ENCODE assay signal across 11 cellular contexts in genomic region chr3:126270145-126270811, GRCh38.
DNase-seq lines count a peak whose midpoint lies in the region; ATAC-seq and TF ChIP-seq lines count a peak whose summit lies in the region.
"Had no signal": no experiment of that assay in that cellular context is flagged by ENCODE, and none has a peak within 500 bp of the region (broad histone marks: within the 10 kb centered on the region; RNA-seq: fewer than 3 reads in every experiment).

No MANE protein-coding gene starts in this region.

- TF ChIP-seq CTCF in GM23338 (conservative IDR thresholded peaks at IDR 0.05; ENCODE audit: low read depth in 2 of 2), result no peak
- TF ChIP-seq CTCF in MCF 10A (IDR thresholded peaks at IDR 0.05; ENCODE audit: unreplicated experiment), result no peak
- TF ChIP-seq CTCF in CD8-positive, alpha-beta T cell (IDR thresholded peaks at IDR 0.05), result no peak

- H3K27ac Mint-ChIP-seq in GM23338 (no peak overlapping the region), MCF 10A (ENCODE audit: low read depth, unreplicated experiment) (peak overlapping the region; percentile 95)
- H3K27ac Mint-ChIP-seq in activated CD4-positive, alpha-beta T cell treated with anti-CD3 and anti-CD28 coated beads, Interleukin-2, amount 10 ng/mL, durations not matched to agents 7 days and 5 days, result no peak overlapping the region
- no peak overlapping the region for H3K27ac Mint-ChIP-seq in CD8-positive, alpha-beta T cell
- H3K27ac Mint-ChIP-seq: activated naive CD4-positive, alpha-beta T cell treated with anti-CD3 and anti-CD28 coated beads, Interleukin-2, amount 50 U/mL, for 72 hours had no signal

- H3K9me3 Mint-ChIP-seq in GM23338 (no peaks in the 10 kb centered on the region), MCF 10A (ENCODE audit: unreplicated experiment) (no peaks in the 10 kb centered on the region)
- no peaks in the 10 kb centered on the region for H3K9me3 Mint-ChIP-seq in activated CD4-positive, alpha-beta T cell treated with anti-CD3 and anti-CD28 coated beads, Interleukin-2, amount 10 ng/mL, durations not matched to agents 7 days and 5 days
- H3K9me3 Mint-ChIP-seq in CD8-positive, alpha-beta T cell, result no peaks in the 10 kb centered on the region
- H3K9me3 Mint-ChIP-seq: activated naive CD4-positive, alpha-beta T cell treated with anti-CD3 and anti-CD28 coated beads, Interleukin-2, amount 50 U/mL, for 72 hours had no signal

- ATAC-seq in GM23338 (no peak), right cardiac atrium (peak; percentile 63 to 66), sciatic nerve (peak; percentile 45), GM21825 (IDR thresholded peaks at IDR 0.05; ENCODE audit: unreplicated experiment) (no peak)
- ATAC-seq in CD8-positive, alpha-beta T cell, result no peak
- ATAC-seq: activated naive CD4-positive, alpha-beta T cell treated with anti-CD3 and anti-CD28 coated beads, Interleukin-2, amount 50 U/mL, for 72 hours had no signal

- peak overlapping the region; percentile 30; the same call in 1 of the 2 replicates for H2AFZ ChIP-seq in GM23338

- H3K9me3 ChIP-seq in right cardiac atrium (ENCODE audit: control insufficient read depth, low read length), result no peaks in the 10 kb centered on the region
- no peaks in the 10 kb centered on the region for H3K9me3 ChIP-seq in CD8-positive, alpha-beta T cell (ENCODE audit: low read length)
- H3K9me3 ChIP-seq: BLaER1 treated with 17β-estradiol and CSF1 and Interleukin-3, amounts not matched to agents 10 nM and 100 nM had no signal

- no peaks in the 10 kb centered on the region for H4K20me1 ChIP-seq in GM23338 (replicated peaks; ENCODE audit: insufficient read depth)
- H4K20me1 ChIP-seq: BLaER1 treated with 17β-estradiol and CSF1 and Interleukin-3, amounts not matched to agents 10 nM and 100 nM had no signal

- no peaks in the 10 kb centered on the region; the same call in 1 of the 2 replicates for H3F3A ChIP-seq in GM23338 (replicated peaks; ENCODE audit: low read depth)

- H3K4me3 Mint-ChIP-seq in GM23338 (no peak overlapping the region), MCF 10A (ENCODE audit: unreplicated experiment) (peak overlapping the region; percentile 12)
- H3K4me3 Mint-ChIP-seq in activated CD4-positive, alpha-beta T cell treated with anti-CD3 and anti-CD28 coated beads, Interleukin-2, amount 10 ng/mL, durations not matched to agents 7 days and 5 days, result no peak overlapping the region
- H3K4me3 Mint-ChIP-seq in CD8-positive, alpha-beta T cell, result no peak overlapping the region

- H3K36me3 Mint-ChIP-seq in GM23338 (ENCODE audit: low read depth), result no peaks in the 10 kb centered on the region; the same call in 2 of the 3 replicates
- no peaks in the 10 kb centered on the region for H3K36me3 Mint-ChIP-seq in MCF 10A (ENCODE audit: insufficient read depth, unreplicated experiment)
- H3K36me3 Mint-ChIP-seq in activated CD4-positive, alpha-beta T cell treated with anti-CD3 and anti-CD28 coated beads, Interleukin-2, amount 10 ng/mL, durations not matched to agents 7 days and 5 days (ENCODE audit: low read depth), result no peaks in the 10 kb centered on the region
- H3K36me3 Mint-ChIP-seq in CD8-positive, alpha-beta T cell, result no peaks in the 10 kb centered on the region
- H3K36me3 Mint-ChIP-seq: activated naive CD4-positive, alpha-beta T cell treated with anti-CD3 and anti-CD28 coated beads, Interleukin-2, amount 50 U/mL, for 72 hours had no signal

- no TSS peak for BruUV-seq in MCF 10A (replicated peaks; lab: Mats Ljungman, UMichigan)

- no peaks in the 10 kb centered on the region for H3K79me2 ChIP-seq in GM23338 (replicated peaks; ENCODE audit: insufficient read depth)

- POLR2A ChIA-PET in MCF 10A (lab: Yijun Ruan, JAX), result interaction anchor here (0.8 to 2.5 kb wide), 9 partner anchors 9 to 206 kb away, joined by 3 to 13 read pairs (median 4); partner anchors contain the start of gene ZXDC
- POLR2A ChIA-PET in activated CD4-positive, alpha-beta T cell treated with anti-CD3 and anti-CD28 coated beads, Interleukin-2, amount 10 ng/mL, durations not matched to agents 7 days and 5 days (lab: Charles Lee), result no interaction called here
- POLR2A ChIA-PET in CD8-positive, alpha-beta T cell (lab: Charles Lee), result no interaction called here

- no peaks in the 10 kb centered on the region for H3K9me2 ChIP-seq in GM23338 (ENCODE audit: insufficient read depth)

- no peak overlapping the region for H3K4me2 ChIP-seq in GM23338
- H3K4me2 ChIP-seq: BLaER1 treated with 17β-estradiol and CSF1 and Interleukin-3, amounts not matched to agents 10 nM and 100 nM had no signal

- H3K27ac ChIP-seq in GM23338 (ENCODE audit: low read depth) (no peak overlapping the region), right cardiac atrium (ENCODE audit: low read length) (peak overlapping the region; percentile 92)
- no peak overlapping the region for H3K27ac ChIP-seq in CD8-positive, alpha-beta T cell (ENCODE audit: low read depth, low read length)
- H3K27ac ChIP-seq: BLaER1 treated with 17β-estradiol and CSF1 and Interleukin-3, amounts not matched to agents 10 nM and 100 nM had no signal

- H3K36me3 ChIP-seq in GM23338 (ENCODE audit: insufficient read depth), result no peaks in the 10 kb centered on the region
- no peaks in the 10 kb centered on the region for H3K36me3 ChIP-seq in CD8-positive, alpha-beta T cell (ENCODE audit: insufficient read depth, low read length)
- H3K36me3 ChIP-seq: BLaER1 treated with 17β-estradiol and CSF1 and Interleukin-3, amounts not matched to agents 10 nM and 100 nM had no signal

- peaks cover 23% of the 10 kb centered on the region for H3K27me3 Mint-ChIP-seq in GM23338 (ENCODE audit: insufficient read depth, low read depth, poor library complexity)
- no peaks in the 10 kb centered on the region for H3K27me3 Mint-ChIP-seq in MCF 10A (ENCODE audit: insufficient read depth, unreplicated experiment)
- peaks cover 23% of the 10 kb centered on the region for H3K27me3 Mint-ChIP-seq in activated CD4-positive, alpha-beta T cell treated with anti-CD3 and anti-CD28 coated beads, Interleukin-2, amount 10 ng/mL, durations not matched to agents 7 days and 5 days
- peaks cover 33% of the 10 kb centered on the region for H3K27me3 Mint-ChIP-seq in CD8-positive, alpha-beta T cell (ENCODE audit: low read depth)

- no peak for DNase-seq in GM23338 (ENCODE audit: low spot score)
- DNase-seq in MCF 10A (ENCODE audit: unreplicated experiment), result peak; percentile 78
- peak; percentile 78 to 95 (median 92) for DNase-seq in right cardiac atrium
- peak; percentile 66 for DNase-seq in sciatic nerve (ENCODE audit: low spot score)
- no peak for DNase-seq in activated CD4-positive, alpha-beta T cell treated with anti-CD3 and anti-CD28 coated beads, Interleukin-2, amount 10 ng/mL, durations not matched to agents 7 days and 5 days
- no peak for DNase-seq in NCI-H2081 treated with DMSO at 0.1 percent for 48 hours (lab: John Stamatoyannopoulos, UW)
- DNase-seq in CD8-positive, alpha-beta T cell, result no peak
- DNase-seq: NCI-H510A treated with DMSO at 0.1 percent for 48 hours had no signal

- peaks cover 6% of the 10 kb centered on the region; the same call in 1 of the 2 replicates for H3K27me3 ChIP-seq in GM23338 (ENCODE audit: insufficient read depth)
- no peaks in the 10 kb centered on the region for H3K27me3 ChIP-seq in right cardiac atrium (ENCODE audit: control insufficient read depth, insufficient read depth)
- H3K27me3 ChIP-seq in CD8-positive, alpha-beta T cell (ENCODE audit: insufficient read depth, low read length), result no peaks in the 10 kb centered on the region

- H3K4me1 ChIP-seq in GM23338 (ENCODE audit: insufficient read depth), result peaks cover 24% of the 10 kb centered on the region
- H3K4me1 ChIP-seq in right cardiac atrium (ENCODE audit: control insufficient read depth, insufficient read depth, low read length), result peaks cover 9% of the 10 kb centered on the region
- no peaks in the 10 kb centered on the region for H3K4me1 ChIP-seq in CD8-positive, alpha-beta T cell (ENCODE audit: insufficient read depth, low read length)

- 27% methylated on average over 9 of the region's 9 CpGs for WGBS in right cardiac atrium

- CTCF ChIA-PET in MCF 10A (lab: Yijun Ruan, JAX), result interaction anchor here (0.5 to 1.0 kb wide), 2 partner anchors 14 to 104 kb away, joined by 3 to 5 read pairs; no protein-coding TSS in a partner anchor
- CTCF ChIA-PET in activated CD4-positive, alpha-beta T cell treated with anti-CD3 and anti-CD28 coated beads, Interleukin-2, amount 10 ng/mL, durations not matched to agents 7 days and 5 days (lab: Charles Lee), result no interaction called here
- CTCF ChIA-PET in CD8-positive, alpha-beta T cell (lab: Charles Lee), result no interaction called here

- intact Hi-C loops in MCF 10A (cut with micrococcal nuclease), result no loop called here
- intact Hi-C loops in right cardiac atrium (cut with DNase I), result loop anchor here in 1 of 4 donors (5.0 kb wide), 1 partner anchor 82 kb away; no protein-coding TSS in a partner anchor
- intact Hi-C loops in sciatic nerve (cut with DNase I), result no loop called here
- intact Hi-C loops in CD8-positive, alpha-beta T cell (cut with DNase I, micrococcal nuclease), result no loop called here

- H3K4me3 ChIP-seq in GM23338 (no peak overlapping the region), right cardiac atrium (ENCODE audit: low read length) (no peak overlapping the region)
- H3K4me3 ChIP-seq in CD8-positive, alpha-beta T cell (ENCODE audit: low read depth, low read length), result no peak overlapping the region
- H3K4me3 ChIP-seq: BLaER1 treated with 17β-estradiol and CSF1 and Interleukin-3, amounts not matched to agents 10 nM and 100 nM had no signal

- H3K4me1 Mint-ChIP-seq in GM23338 (peaks cover 25% of the 10 kb centered on the region), MCF 10A (ENCODE audit: insufficient read depth, unreplicated experiment) (peaks cover 57% of the 10 kb centered on the region)
- H3K4me1 Mint-ChIP-seq in activated CD4-positive, alpha-beta T cell treated with anti-CD3 and anti-CD28 coated beads, Interleukin-2, amount 10 ng/mL, durations not matched to agents 7 days and 5 days, result no peaks in the 10 kb centered on the region
- H3K4me1 Mint-ChIP-seq in CD8-positive, alpha-beta T cell (ENCODE audit: low read depth), result no peaks in the 10 kb centered on the region

TF ChIP-seq in GM23338, 12 proteins besides CTCF, POLR2A, EP300 and RAD21 (continues in another document):
- TF ChIP-seq EZH2 (IDR thresholded peaks at IDR 0.05; ENCODE audit: low read depth, unreplicated experiment), result no peak

Comparison
In these comparisons a context has a peak if more than half of its experiments do, and no peak if none do; other contexts are left out.
1. ATAC-seq: peak in right cardiac atrium (2 of 2) and sciatic nerve (single experiment); none in GM23338 (single experiment), GM21825 (single experiment) and CD8-positive, alpha-beta T cell (single experiment).
2. DNase-seq: peak in MCF 10A (single experiment), right cardiac atrium (3 of 3) and sciatic nerve (single experiment); none in GM23338 (single experiment), activated CD4-positive, alpha-beta T cell treated with anti-CD3 and anti-CD28 coated beads, Interleukin-2, amount 10 ng/mL, durations not matched to agents 7 days and 5 days (single experiment), NCI-H2081 treated with DMSO at 0.1 percent for 48 hours (single experiment) and CD8-positive, alpha-beta T cell (0 of 7).